In the genomic region with DNA sequence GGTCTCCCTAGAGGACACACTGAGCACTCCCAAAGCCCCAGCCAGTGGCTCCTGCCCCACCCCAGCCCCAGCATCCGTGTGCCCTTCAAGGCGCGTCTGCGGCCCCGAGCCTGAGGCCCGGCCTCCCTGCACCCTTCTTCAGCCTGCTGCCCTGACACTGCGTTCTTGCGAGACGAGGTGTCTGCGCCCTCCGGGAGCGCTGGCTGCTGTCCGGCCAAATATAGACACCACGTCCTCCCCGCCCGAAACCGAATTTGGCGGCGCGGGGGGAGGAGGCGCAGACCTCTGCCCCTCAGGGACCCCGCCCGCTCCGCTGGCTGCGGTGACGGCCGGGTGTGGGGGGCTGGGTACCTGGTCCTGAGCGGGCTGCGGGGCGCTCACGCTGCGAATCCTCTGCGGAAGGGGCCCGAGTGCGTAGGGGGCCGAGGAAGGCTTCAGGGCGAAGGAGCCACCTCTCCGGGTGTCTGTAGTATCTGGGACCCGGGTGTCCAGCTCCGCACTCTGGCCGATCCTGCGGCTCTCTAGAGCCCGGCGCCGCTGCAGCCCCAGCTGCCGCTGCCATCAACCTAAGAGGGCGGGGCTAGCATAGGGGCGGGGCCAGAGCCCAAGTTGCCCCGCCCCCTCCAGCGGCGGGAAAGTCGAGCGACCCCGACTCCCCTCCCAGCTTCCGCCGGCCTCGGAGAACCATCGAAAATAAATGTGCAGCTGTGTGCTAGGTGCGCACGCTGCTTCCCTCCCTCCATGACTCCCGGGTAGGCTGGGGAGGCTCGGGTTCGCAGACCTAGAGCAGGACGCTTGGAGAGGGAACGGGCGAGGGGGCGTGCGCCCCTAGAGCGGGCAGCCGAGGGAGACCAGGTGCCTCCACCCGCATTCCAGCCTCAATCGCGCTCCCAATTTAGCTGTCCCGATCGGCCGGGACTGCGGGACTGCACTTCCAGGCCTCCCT, we compare ENCODE assay signal across 8 cellular contexts. TPM values are rescaled to one million over a fixed set of nuclear protein-coding genes. Genes with fewer than 3 reads are reported as not detected.
DNase-seq lines count a peak whose midpoint lies in the region; ATAC-seq, FAIRE-seq and TF ChIP-seq lines count a peak whose summit lies in the region.

A gene (minus strand): TSS at position 576 of the 946 bp plus-strand sequence. CDS start 1,491 bp downstream, outside the sequence.

- POLR2A ChIA-PET in K562 (lab: Yijun Ruan, JAX): interaction anchor here (0.6 to 1.3 kb wide), 3 partner anchors 11 to 525 kb away, joined by 3 to 4 read pairs (median 3); no protein-coding TSS in a partner anchor

- peak within 1 kb of the TSS; percentile 75 for H3K4me3 ChIP-seq in HL-60 (replicated peaks; ENCODE audit: insufficient read depth, low read length)
- peak within 1 kb of the TSS; percentile 63 for H3K4me3 ChIP-seq in K562
- peak within 1 kb of the TSS; percentile 79 for H3K4me3 ChIP-seq in iPS-15b (ENCODE audit: low read depth, low read length)
- peak within 1 kb of the TSS; percentile 89 to 99 (median 96) for H3K4me3 ChIP-seq in gastrocnemius medialis

- H3K9me1 ChIP-seq in K562 (ENCODE audit: control insufficient read depth, insufficient read depth, low read length): no peaks in the 10 kb centered on the region

- TF ChIP-seq EP300 in K562 (IDR thresholded peaks at IDR 0.05; ENCODE audit: low read length): no peak

- H3K36me3 ChIP-seq in K562 (ENCODE audit: control insufficient read depth, insufficient read depth, low read length): no peaks in the 10 kb centered on the region
- no peaks in the 10 kb centered on the region for H3K36me3 ChIP-seq in iPS-15b (ENCODE audit: control insufficient read depth, insufficient read depth, low read length)
- H3K36me3 ChIP-seq in gastrocnemius medialis: peaks cover 0 to 17% of the 10 kb centered on the region in 2 donors

- CTCF ChIA-PET in K562 (lab: Yijun Ruan, JAX; ENCODE audit: low intra/inter-chr PET ratio): interaction anchor here (0.5 kb wide), 1 partner anchor 26 kb away, joined by 5 read pairs; no protein-coding TSS in a partner anchor

- peak; percentile 61; the same call in 1 of the 2 replicates for TF ChIP-seq POLR2A in K562 (conservative IDR thresholded peaks at IDR 0.05)
- TF ChIP-seq POLR2A in gastrocnemius medialis (IDR thresholded peaks at IDR 0.05): peak; percentile 99

- intact Hi-C loops in K562 (cut with micrococcal nuclease) (no loop called here), gastrocnemius medialis (cut with DNase I; ENCODE audit: low total_unique reads) (loop anchor here (5.0 to 10.0 kb wide), 3 partner anchors 55 to 488 kb away; no protein-coding TSS in a partner anchor)

- no peak for TF ChIP-seq RAD21 in K562 (CRISPR knock-in tag; conservative IDR thresholded peaks at IDR 0.05 in 1 of 2, IDR thresholded peaks at IDR 0.05 in 1 of 2)

- H4K20me1 ChIP-seq in K562 (replicated peaks; ENCODE audit: control insufficient read depth, insufficient read depth, low read length): no peaks in the 10 kb centered on the region; the same call in 1 of the 2 replicates

- H3K9me3 ChIP-seq in K562 (replicated peaks; ENCODE audit: control insufficient read depth, insufficient read depth, low read depth, low read length): no peaks in the 10 kb centered on the region
- H3K9me3 ChIP-seq in iPS-15b (ENCODE audit: control insufficient read depth, insufficient read depth, low read length): no peaks in the 10 kb centered on the region
- no peaks in the 10 kb centered on the region for H3K9me3 ChIP-seq in gastrocnemius medialis

- no peak for TF ChIP-seq CTCF in HL-60 (IDR thresholded peaks at IDR 0.05; ENCODE audit: insufficient read depth, low read length)
- TF ChIP-seq CTCF in K562 (IDR thresholded peaks at IDR 0.05 in 2 of 3, conservative IDR thresholded peaks at IDR 0.05 in 1 of 3; ENCODE audit: insufficient read depth in 2 of 3, low read depth in 1 of 3, low read length in 3 of 3): no peak
- TF ChIP-seq CTCF in gastrocnemius medialis (IDR thresholded peaks at IDR 0.05 in 4 of 5, conservative IDR thresholded peaks at IDR 0.05 in 1 of 5): no peak

- H3K9ac ChIP-seq in K562 (ENCODE audit: insufficient read depth in 1 of 2, low read depth in 2 of 2, low read length in 2 of 2) (peak within 1 kb of the TSS; percentile 66 to 97), iPS-15b (ENCODE audit: low read depth, low read length) (peak within 1 kb of the TSS; percentile 65)

- H3K4me2 ChIP-seq in K562 (ENCODE audit: insufficient read depth, low read length): peak within 1 kb of the TSS; percentile 89

- in situ Hi-C loops in K562 (cut with MboI): no loop called here
- in situ Hi-C loops in gastrocnemius medialis (cut with MboI; ENCODE audit: low sequenced_read_pairs in 4 of 4): loop anchor here in 3 of 4 donors (10.0 to 25.0 kb wide), 3 partner anchors 152 to 315 kb away; a partner anchor contains a TSS

- ATAC-seq in K562 (peak; percentile 83), gastrocnemius medialis (peak; percentile 39 to 54)

- H3K79me2 ChIP-seq in K562 (ENCODE audit: control insufficient read depth, insufficient read depth, low read length): no peaks in the 10 kb centered on the region

- peaks cover 4% of the 10 kb centered on the region for H3K27me3 ChIP-seq in HL-60 (ENCODE audit: insufficient read depth, poor library complexity, severe bottlenecking)
- no peaks in the 10 kb centered on the region for H3K27me3 ChIP-seq in K562 (ENCODE audit: control insufficient read depth in 2 of 2, insufficient read depth in 2 of 2, low read length in 2 of 2)
- peaks cover 31% of the 10 kb centered on the region for H3K27me3 ChIP-seq in iPS-15b (ENCODE audit: control insufficient read depth, insufficient read depth, low read length)
- H3K27me3 ChIP-seq in gastrocnemius medialis: no peaks in the 10 kb centered on the region

- 2% methylated on average over 59 of the region's 77 CpGs for WGBS in K562 (ENCODE audit: insufficient coverage, low coverage, missing lambda C conversion rate)

- no TSS peak for BruUV-seq in K562 (replicated peaks; lab: Mats Ljungman, UMichigan)

- DNase-seq in NCI-H2029 (lab: John Stamatoyannopoulos, UW) (peak; percentile 7), NCI-H2029 treated with DMSO at 0.1 percent for 48 hours (lab: John Stamatoyannopoulos, UW) (no peak), HL-60 (ENCODE audit: low read depth in 1 of 2, low spot score in 1 of 2) (no peak), T-helper 1 cell (peak; percentile 48 to 66 (median 58)), K562 (ENCODE audit: extremely low read depth in 1 of 4, low spot score in 3 of 4) (peak; percentile 80 to 93 (median 91)), gastrocnemius medialis (peak; percentile 64 to 83), NCI-H1694 (lab: John Stamatoyannopoulos, UW) (no peak)

- H3K4me1 ChIP-seq in K562 (replicated peaks in 1 of 2; ENCODE audit: control insufficient read depth in 2 of 2, insufficient read depth in 2 of 2, low read length in 2 of 2) (peaks cover 18 to 39% of the 10 kb centered on the region in 2 experiments), iPS-15b (ENCODE audit: control insufficient read depth, insufficient read depth, low read length) (peaks cover 20% of the 10 kb centered on the region), gastrocnemius medialis (peaks cover 62 to 65% of the 10 kb centered on the region in 2 donors)

- peak within 1 kb of the TSS; percentile 99 for H2AFZ ChIP-seq in K562 (ENCODE audit: low read depth, low read length)

- FAIRE-seq in K562 (lab: Jason Lieb, UNC): peak; percentile 74

- H3K27ac ChIP-seq in HL-60 (replicated peaks) (no peak within 1 kb of the TSS), K562 (ENCODE audit: extremely low read depth, low read depth, low read length) (peak within 1 kb of the TSS; percentile 45; the same call in 2 of the 3 replicates), gastrocnemius medialis (peak within 1 kb of the TSS; percentile 98 to 100 (median 99))

TF ChIP-seq in K562, 482 proteins besides CTCF, POLR2A, EP300 and RAD21 (continues in another document):
- TF ChIP-seq TEAD1 (CRISPR knock-in tag; IDR thresholded peaks at IDR 0.05) (0 out of 4 replicates have a peak, but pooled peaks of 1 of the 2 experiments have one; percentile 55), RNF2 (IDR thresholded peaks at IDR 0.05) (0 out of 2 replicates have a peak, but pooled peaks have one; percentile 37), ZNF589 (CRISPR knock-in tag; IDR thresholded peaks at IDR 0.05; ENCODE audit: low read depth) (no peak), RHOXF2B (CRISPR knock-in tag; conservative IDR thresholded peaks at IDR 0.05) (no peak), RB1 (IDR thresholded peaks at IDR 0.05; ENCODE audit: low read depth) (peak; percentile 68; the same call in 1 of the 2 replicates)
- TF ChIP-seq, protein P1, sequence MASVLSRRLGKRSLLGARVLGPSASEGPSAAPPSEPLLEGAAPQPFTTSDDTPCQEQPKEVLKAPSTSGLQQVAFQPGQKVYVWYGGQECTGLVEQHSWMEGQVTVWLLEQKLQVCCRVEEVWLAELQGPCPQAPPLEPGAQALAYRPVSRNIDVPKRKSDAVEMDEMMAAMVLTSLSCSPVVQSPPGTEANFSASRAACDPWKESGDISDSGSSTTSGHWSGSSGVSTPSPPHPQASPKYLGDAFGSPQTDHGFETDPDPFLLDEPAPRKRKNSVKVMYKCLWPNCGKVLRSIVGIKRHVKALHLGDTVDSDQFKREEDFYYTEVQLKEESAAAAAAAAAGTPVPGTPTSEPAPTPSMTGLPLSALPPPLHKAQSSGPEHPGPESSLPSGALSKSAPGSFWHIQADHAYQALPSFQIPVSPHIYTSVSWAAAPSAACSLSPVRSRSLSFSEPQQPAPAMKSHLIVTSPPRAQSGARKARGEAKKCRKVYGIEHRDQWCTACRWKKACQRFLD (CRISPR knock-in tag; IDR thresholded peaks at IDR 0.05): no peak

RNA-seq across cellular contexts. Expression of the gene that starts here (rescaled TPM):
- 15.2 and 53.0 TPM in 2 replicates for total RNA-seq in K562 (2011; cell fraction: chromatin; rRNA removed; ENCODE audit: low replicate concordance)
- total RNA-seq in K562 (2011; cell fraction: nucleolus; rRNA removed): 19.7 and 21.4 TPM in 2 replicates
- total RNA-seq in K562 (2011; cell fraction: nucleoplasm; rRNA removed): 13.7 and 15.3 TPM in 2 replicates
- total RNA-seq in K562 (2014; rRNA removed): 2.8 and 2.9 TPM in 2 replicates
- total RNA-seq in K562 (2014; rRNA removed; fragmentation: Illumina TruSeq; extraction: Trizol): 0.47 and 0.64 TPM in 2 replicates
- total RNA-seq in K562 (2015; rRNA removed; fragmentation: Illumina TruSeq; extraction: Trizol): 1.7 and 2.5 TPM in 2 replicates
- 4.4 TPM in 2 replicates for total RNA-seq in K562 (2021)
- polyA plus RNA-seq in K562 (2011; rRNA removed): 9.8 and 11.9 TPM in 2 replicates
- 4.9 and 9.8 TPM in 2 replicates for polyA plus RNA-seq in K562 (2011; cell fraction: cytosol; rRNA removed)
- 96.7 and 310 TPM in 2 replicates for polyA plus RNA-seq in K562 (2011; cell fraction: nucleus; rRNA removed)
- polyA plus RNA-seq in K562 (2012): 4.9 and 6.6 TPM in 2 replicates
- polyA plus RNA-seq in K562 (2014; fragmentation: Illumina TruSeq; extraction: Trizol): 2.4 and 3.1 TPM in 2 replicates
- polyA plus RNA-seq in K562 (2014; fragmentation: Nextera tagmentation; extraction: Ambion mirVana): under 1 TPM; 0.04 to 0.11 TPM
- 6.6 and 9.1 TPM in 2 replicates for polyA plus RNA-seq in K562 (2014; rRNA removed)
- polyA minus RNA-seq in K562 (2011; rRNA and poly(A)+ RNA removed): 5.3 and 14.2 TPM in 2 replicates
- polyA minus RNA-seq in K562 (2011; cell fraction: cytosol; rRNA and poly(A)+ RNA removed): 2.5 and 5.4 TPM in 2 replicates
- polyA minus RNA-seq in K562 (2011; cell fraction: nucleus; rRNA and poly(A)+ RNA removed): 15.4 and 24.0 TPM in 2 replicates
- 100 to 1,000 TPM; 409 to 694 (median 563) TPM for total RNA-seq in gastrocnemius medialis

Comparison
In these comparisons a context has a peak if more than half of its experiments do, and no peak if none do; other contexts are left out.
1. RNA of the gene that starts here (total RNA-seq): 409 to 694 TPM in gastrocnemius medialis; 0.47 to 53.0 TPM in K562; every median in the first group is over 4 times any median in the second.
2. DNase-seq: peak in NCI-H2029 (single experiment), T-helper 1 cell (5 of 5), K562 (4 of 4) and gastrocnemius medialis (2 of 2); none in NCI-H2029 treated with DMSO at 0.1 percent for 48 hours (single experiment), HL-60 (0 of 2) and NCI-H1694 (single experiment).
3. Peak in every context shown above with its lines, with median percentiles within 50 percentile points of each other: H3K4me3 ChIP-seq.